Comparison of ENCODE assay signal across 1 cellular context in the genomic region with DNA sequence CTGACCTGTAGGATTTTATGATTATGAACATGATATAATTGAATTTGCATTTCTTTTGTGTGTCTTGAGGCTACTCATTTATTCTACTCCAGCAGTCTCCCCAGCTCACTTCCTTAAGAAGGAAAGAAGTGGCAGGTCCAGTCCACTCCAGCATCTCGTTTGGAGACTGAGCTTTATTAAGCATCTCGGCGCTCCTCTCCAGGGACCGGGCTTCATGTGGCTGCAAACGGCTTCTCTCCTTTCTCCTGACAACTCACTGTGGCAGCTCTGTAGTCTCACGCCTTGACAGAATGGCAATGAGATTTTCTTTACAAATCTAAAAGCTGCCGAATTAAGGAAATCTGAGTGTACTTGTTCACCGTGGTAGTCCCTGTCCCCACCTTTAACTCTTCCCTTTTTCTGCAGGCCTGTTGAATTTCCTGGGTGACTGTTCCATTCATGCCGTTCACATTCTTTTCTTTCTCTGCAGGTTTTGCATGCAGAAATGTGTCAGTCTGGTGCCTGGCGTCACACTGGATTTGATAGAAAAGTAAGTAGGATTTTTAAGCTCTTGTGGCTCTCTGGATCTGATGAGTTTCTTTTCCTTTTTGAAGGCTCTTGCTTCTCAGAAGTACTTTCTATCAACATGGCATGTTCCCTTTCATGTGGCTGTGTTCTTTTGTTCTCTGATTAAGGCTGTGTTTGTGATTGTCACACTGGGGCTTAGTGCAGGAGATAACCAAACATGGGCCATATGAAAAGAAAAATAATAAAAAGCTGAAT.
TF ChIP-seq lines count a peak whose summit lies in the region.

No MANE protein-coding gene starts in this region.

TF ChIP-seq in HCT116, 20 proteins besides CTCF, POLR2A, EP300 and RAD21:
- TF ChIP-seq, protein P1, sequence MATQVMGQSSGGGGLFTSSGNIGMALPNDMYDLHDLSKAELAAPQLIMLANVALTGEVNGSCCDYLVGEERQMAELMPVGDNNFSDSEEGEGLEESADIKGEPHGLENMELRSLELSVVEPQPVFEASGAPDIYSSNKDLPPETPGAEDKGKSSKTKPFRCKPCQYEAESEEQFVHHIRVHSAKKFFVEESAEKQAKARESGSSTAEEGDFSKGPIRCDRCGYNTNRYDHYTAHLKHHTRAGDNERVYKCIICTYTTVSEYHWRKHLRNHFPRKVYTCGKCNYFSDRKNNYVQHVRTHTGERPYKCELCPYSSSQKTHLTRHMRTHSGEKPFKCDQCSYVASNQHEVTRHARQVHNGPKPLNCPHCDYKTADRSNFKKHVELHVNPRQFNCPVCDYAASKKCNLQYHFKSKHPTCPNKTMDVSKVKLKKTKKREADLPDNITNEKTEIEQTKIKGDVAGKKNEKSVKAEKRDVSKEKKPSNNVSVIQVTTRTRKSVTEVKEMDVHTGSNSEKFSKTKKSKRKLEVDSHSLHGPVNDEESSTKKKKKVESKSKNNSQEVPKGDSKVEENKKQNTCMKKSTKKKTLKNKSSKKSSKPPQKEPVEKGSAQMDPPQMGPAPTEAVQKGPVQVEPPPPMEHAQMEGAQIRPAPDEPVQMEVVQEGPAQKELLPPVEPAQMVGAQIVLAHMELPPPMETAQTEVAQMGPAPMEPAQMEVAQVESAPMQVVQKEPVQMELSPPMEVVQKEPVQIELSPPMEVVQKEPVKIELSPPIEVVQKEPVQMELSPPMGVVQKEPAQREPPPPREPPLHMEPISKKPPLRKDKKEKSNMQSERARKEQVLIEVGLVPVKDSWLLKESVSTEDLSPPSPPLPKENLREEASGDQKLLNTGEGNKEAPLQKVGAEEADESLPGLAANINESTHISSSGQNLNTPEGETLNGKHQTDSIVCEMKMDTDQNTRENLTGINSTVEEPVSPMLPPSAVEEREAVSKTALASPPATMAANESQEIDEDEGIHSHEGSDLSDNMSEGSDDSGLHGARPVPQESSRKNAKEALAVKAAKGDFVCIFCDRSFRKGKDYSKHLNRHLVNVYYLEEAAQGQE (IDR thresholded peaks at IDR 0.05; ENCODE audit: low read depth), result no peak
- TF ChIP-seq CBX3 (IDR thresholded peaks at IDR 0.05; ENCODE audit: low read depth), result peak; percentile 19; the same call in 1 of the 2 replicates
